In genomic region chr16:11251525-11252481, GRCh38 we compare ENCODE assay signal across 8 cellular contexts. TPM values are rescaled to one million over a fixed set of nuclear protein-coding genes. Genes with fewer than 3 reads are reported as not detected.
A peak's percentile ranks its signal among the peaks of the same experiment; 100 is the strongest.
DNase-seq lines count a peak whose midpoint lies in the region; ATAC-seq and TF ChIP-seq lines count a peak whose summit lies in the region.

No MANE protein-coding gene starts in this region.

- H3K27ac Mint-ChIP-seq in stimulated activated naive CD8-positive, alpha-beta T cell treated with anti-CD3 and anti-CD28 coated beads, Interleukin-15, Interleukin-2, amounts not matched to agents 100 ng/mL and 50 ng/mL, for 24 hours = peak overlapping the region; percentile 99

- H3K27me3 ChIP-seq in Karpas-422 (ENCODE audit: low read length) = no peaks in the 10 kb centered on the region
- no peaks in the 10 kb centered on the region for H3K27me3 ChIP-seq in PC-3 (ENCODE audit: low read length)

- peak; percentile 29 to 34 for ATAC-seq in activated T-cell treated with anti-CD3 and anti-CD28 coated beads, Interleukin-2, amount 50 U/mL, for 4 hours
- ATAC-seq in Right ventricle myocardium inferior (no peak), HG03460 (IDR thresholded peaks at IDR 0.05; ENCODE audit: unreplicated experiment) (no peak), PC-3 (no peak)

- H3K4me1 ChIP-seq in Karpas-422 (ENCODE audit: low read length) (peaks cover 69% of the 10 kb centered on the region), PC-3 (ENCODE audit: insufficient read depth, low read length) (peaks cover 18% of the 10 kb centered on the region)

- no TSS peak for BruUV-seq in PC-3 (replicated peaks; lab: Mats Ljungman, UMichigan)

- no peak overlapping the region for H3K9ac ChIP-seq in Karpas-422 (ENCODE audit: low read length)
- H3K9ac ChIP-seq in PC-3 (ENCODE audit: low read length) = no peak overlapping the region

- H3K4me3 ChIP-seq in Karpas-422 (ENCODE audit: low read length) (no peak overlapping the region), PC-3 (ENCODE audit: low read length) (no peak overlapping the region)

- TF ChIP-seq CTCF in PC-3 (conservative IDR thresholded peaks at IDR 0.05; ENCODE audit: low read depth, low read length) = no peak

- intact Hi-C loops in Right ventricle myocardium inferior (cut with DNase I) (loop anchor here (10.0 kb wide), 1 partner anchor 507 kb away; the partner anchor contains the start of gene NUBP1), PC-3 (cut with micrococcal nuclease) (loop anchor here (10.0 kb wide), 1 partner anchor 117 kb away; no protein-coding TSS in a partner anchor)

- no peaks in the 10 kb centered on the region for H3K9me3 Mint-ChIP-seq in activated T-cell treated with anti-CD3 and anti-CD28 coated beads, Interleukin-2, amount 50 U/mL, for 4 hours
- no peaks in the 10 kb centered on the region for H3K9me3 Mint-ChIP-seq in stimulated activated naive CD8-positive, alpha-beta T cell treated with anti-CD3 and anti-CD28 coated beads, Interleukin-15, Interleukin-2, amounts not matched to agents 100 ng/mL and 50 ng/mL, for 24 hours

- H3K4me1 Mint-ChIP-seq in activated T-cell treated with anti-CD3 and anti-CD28 coated beads, Interleukin-2, amount 50 U/mL, for 4 hours (ENCODE audit: low read depth) = peaks cover 33% of the 10 kb centered on the region
- H3K4me1 Mint-ChIP-seq in stimulated activated naive CD8-positive, alpha-beta T cell treated with anti-CD3 and anti-CD28 coated beads, Interleukin-15, Interleukin-2, amounts not matched to agents 100 ng/mL and 50 ng/mL, for 24 hours (ENCODE audit: low read depth) = peaks cover 55% of the 10 kb centered on the region

- H3K36me3 ChIP-seq in Karpas-422 (ENCODE audit: insufficient read depth, low read length) (no peaks in the 10 kb centered on the region), PC-3 (ENCODE audit: low read depth, low read length) (no peaks in the 10 kb centered on the region)

- H3F3A ChIP-seq in PC-3 (ENCODE audit: low read length, unreplicated experiment) = no peaks in the 10 kb centered on the region

- POLR2A ChIA-PET in PC-3 (lab: Charles Lee; ENCODE audit: unreplicated experiment) = no interaction called here

- H3K79me2 ChIP-seq in Karpas-422 (ENCODE audit: low read length) (no peaks in the 10 kb centered on the region), PC-3 (ENCODE audit: low read length) (peaks cover 26% of the 10 kb centered on the region)

- H3K9me3 ChIP-seq in Karpas-422 (ENCODE audit: low read length) (no peaks in the 10 kb centered on the region), PC-3 (ENCODE audit: low read length) (no peaks in the 10 kb centered on the region)

- H3K27ac ChIP-seq in Karpas-422 (ENCODE audit: low read length) = no peak overlapping the region
- H3K27ac ChIP-seq in PC-3 (ENCODE audit: low read length) = no peak overlapping the region

- no peak overlapping the region for H2AFZ ChIP-seq in Karpas-422 (ENCODE audit: low read length)
- no peak overlapping the region for H2AFZ ChIP-seq in PC-3 (ENCODE audit: low read length)

- DNase-seq in Karpas-422 = peak; percentile 60
- DNase-seq in activated T-cell treated with anti-CD3 and anti-CD28 coated beads, Interleukin-2, amount 50 U/mL, for 4 hours = peak; percentile 82
- peak; percentile 34 for DNase-seq in left kidney (ENCODE audit: low read depth, low spot score)
- no peak for DNase-seq in NCI-H526 (lab: John Stamatoyannopoulos, UW)
- no peak for DNase-seq in Right ventricle myocardium inferior (ENCODE audit: missing footprints)
- no peak for DNase-seq in PC-3

- H3K4me2 ChIP-seq in Karpas-422 (ENCODE audit: low read depth, low read length, poor library complexity, severe bottlenecking) (peak overlapping the region; percentile 1), PC-3 (ENCODE audit: low read length) (no peak overlapping the region)

- H3K4me3 Mint-ChIP-seq in activated T-cell treated with anti-CD3 and anti-CD28 coated beads, Interleukin-2, amount 50 U/mL, for 4 hours = peak overlapping the region; percentile 94
- H3K4me3 Mint-ChIP-seq in stimulated activated naive CD8-positive, alpha-beta T cell treated with anti-CD3 and anti-CD28 coated beads, Interleukin-15, Interleukin-2, amounts not matched to agents 100 ng/mL and 50 ng/mL, for 24 hours = peak overlapping the region; percentile 95

- no peaks in the 10 kb centered on the region for H3K27me3 Mint-ChIP-seq in activated T-cell treated with anti-CD3 and anti-CD28 coated beads, Interleukin-2, amount 50 U/mL, for 4 hours (ENCODE audit: low read depth)
- no peaks in the 10 kb centered on the region for H3K27me3 Mint-ChIP-seq in stimulated activated naive CD8-positive, alpha-beta T cell treated with anti-CD3 and anti-CD28 coated beads, Interleukin-15, Interleukin-2, amounts not matched to agents 100 ng/mL and 50 ng/mL, for 24 hours

- H4K20me1 ChIP-seq in Karpas-422 (ENCODE audit: insufficient read depth, low read depth, low read length) (peaks cover 8% of the 10 kb centered on the region; the same call in 1 of the 2 replicates), PC-3 (ENCODE audit: low read length) (peaks cover 22% of the 10 kb centered on the region)

- CTCF ChIA-PET in PC-3 (lab: Charles Lee) = no interaction called here

- H3K9me2 ChIP-seq in Karpas-422 (replicated peaks; ENCODE audit: insufficient read depth, low read length) (no peaks in the 10 kb centered on the region), PC-3 (replicated peaks; ENCODE audit: low read length) (no peaks in the 10 kb centered on the region)

- peaks cover 28% of the 10 kb centered on the region for H3K36me3 Mint-ChIP-seq in activated T-cell treated with anti-CD3 and anti-CD28 coated beads, Interleukin-2, amount 50 U/mL, for 4 hours (ENCODE audit: insufficient read depth)
- peaks cover 41% of the 10 kb centered on the region for H3K36me3 Mint-ChIP-seq in stimulated activated naive CD8-positive, alpha-beta T cell treated with anti-CD3 and anti-CD28 coated beads, Interleukin-15, Interleukin-2, amounts not matched to agents 100 ng/mL and 50 ng/mL, for 24 hours (ENCODE audit: low read depth)

RNA-seq across cellular contexts. Expression of gene SOCS1, which starts 4.2 kb away (rescaled TPM):
- 2.9 and 8.1 TPM in 2 replicates for total RNA-seq in Karpas-422 (2014; rRNA removed; shearing (Covaris generic); ENCODE audit: low replicate concordance)
- total RNA-seq in activated T-cell treated with anti-CD3 and anti-CD28 coated beads, Interleukin-2, amount 50 U/mL, for 4 hours = 100 to 1,000 TPM; 112 to 148 (median 114) TPM
- 6.0 TPM for total RNA-seq in Right ventricle myocardium inferior
- total RNA-seq in PC-3 (2014; rRNA removed) = 12.5 and 15.5 TPM in 2 replicates

RNA-seq across cellular contexts. Expression of gene TNP2, which starts 17.3 kb away (rescaled TPM):
- not detected in 2 replicates for total RNA-seq in Karpas-422 (2014; rRNA removed; shearing (Covaris generic); ENCODE audit: low replicate concordance)
- not detected for total RNA-seq in activated T-cell treated with anti-CD3 and anti-CD28 coated beads, Interleukin-2, amount 50 U/mL, for 4 hours
- total RNA-seq in Right ventricle myocardium inferior (not detected), PC-3 (2014; rRNA removed) (not detected in 2 replicates)

RNA-seq across cellular contexts. Expression of gene PRM3, which starts 21.6 kb away (rescaled TPM):
- not detected in 2 replicates for total RNA-seq in Karpas-422 (2014; rRNA removed; shearing (Covaris generic); ENCODE audit: low replicate concordance)
- not detected for total RNA-seq in activated T-cell treated with anti-CD3 and anti-CD28 coated beads, Interleukin-2, amount 50 U/mL, for 4 hours
- total RNA-seq in Right ventricle myocardium inferior (not detected), PC-3 (2014; rRNA removed) (not detected in 2 replicates)

RNA-seq across cellular contexts. Expression of gene PRM2, which starts 24.5 kb away (rescaled TPM):
- not detected in 2 replicates for total RNA-seq in Karpas-422 (2014; rRNA removed; shearing (Covaris generic); ENCODE audit: low replicate concordance)
- not detected for total RNA-seq in activated T-cell treated with anti-CD3 and anti-CD28 coated beads, Interleukin-2, amount 50 U/mL, for 4 hours
- total RNA-seq in Right ventricle myocardium inferior (not detected), PC-3 (2014; rRNA removed) (not detected in 2 replicates)

RNA-seq across cellular contexts. Expression of gene PRM1, which starts 29.3 kb away (rescaled TPM):
- total RNA-seq in Karpas-422 (2014; rRNA removed; shearing (Covaris generic); ENCODE audit: low replicate concordance) = not detected in 2 replicates
- total RNA-seq in activated T-cell treated with anti-CD3 and anti-CD28 coated beads, Interleukin-2, amount 50 U/mL, for 4 hours = not detected
- total RNA-seq in Right ventricle myocardium inferior (not detected), PC-3 (2014; rRNA removed) (not detected in 2 replicates)

Comparison
In these comparisons a context has a peak if more than half of its experiments do, and no peak if none do; other contexts are left out.
1. DNase-seq: peak in Karpas-422 (single experiment), activated T-cell treated with anti-CD3 and anti-CD28 coated beads, Interleukin-2, amount 50 U/mL, for 4 hours (single experiment) and left kidney (single experiment); none in NCI-H526 (0 of 2), Right ventricle myocardium inferior (single experiment) and PC-3 (single experiment).
2. ATAC-seq: peak in activated T-cell treated with anti-CD3 and anti-CD28 coated beads, Interleukin-2, amount 50 U/mL, for 4 hours (2 of 2); none in Right ventricle myocardium inferior (single experiment), HG03460 (single experiment) and PC-3 (single experiment).